20 cellular contexts compared by ENCODE assay signal in genomic region chr7:144133307-144133706, GRCh38. TPM values are rescaled to one million over a fixed set of nuclear protein-coding genes. Genes with fewer than 3 reads are reported as not detected.
A peak's percentile ranks its signal among the peaks of the same experiment; 100 is the strongest.
DNase-seq lines count a peak whose midpoint lies in the region; ATAC-seq, FAIRE-seq and TF ChIP-seq lines count a peak whose summit lies in the region.
"Had no signal": no experiment of that assay in that cellular context is flagged by ENCODE, and none has a peak within 500 bp of the region (broad histone marks: within the 10 kb centered on the region; RNA-seq: fewer than 3 reads in every experiment).

No MANE protein-coding gene starts in this region.

- no peak for TF ChIP-seq POLR2A in right lobe of liver (IDR thresholded peaks at IDR 0.05)

- H3K9ac ChIP-seq in OCI-LY3 (ENCODE audit: low read length) = no peak overlapping the region
- H3K9ac ChIP-seq: GM23248 had no signal

- 46% methylated on average over 6 of the region's 6 CpGs for WGBS in right lobe of liver (ENCODE audit: insufficient coverage, low coverage, low lambda C conversion rate, missing lambda C conversion rate)
- 77 to 87% (median 77%) methylated on average over 6 of the region's 6 CpGs for WGBS in small intestine, 3 donors

- intact Hi-C loops in right lobe of liver (cut with DNase I) = no loop called here

- peaks cover 6% of the 10 kb centered on the region for H3K4me1 ChIP-seq in OCI-LY3 (ENCODE audit: low read length)
- peaks cover 0 to 5% (median 0%) of the 10 kb centered on the region in 4 donors for H3K4me1 ChIP-seq in right lobe of liver
- no peaks in the 10 kb centered on the region for H3K4me1 ChIP-seq in small intestine (ENCODE audit: control insufficient read depth in 2 of 2, insufficient read depth in 1 of 2, low read depth in 1 of 2, low read length in 1 of 2)
- H3K4me1 ChIP-seq: Caco-2 had no signal

- peaks cover 11% of the 10 kb centered on the region; the same call in 1 of the 2 replicates for H3K27me3 ChIP-seq in OCI-LY3 (ENCODE audit: low read depth, low read length)
- no peaks in the 10 kb centered on the region for H3K27me3 ChIP-seq in right lobe of liver
- peaks cover 0 to 3% of the 10 kb centered on the region in 2 donors for H3K27me3 ChIP-seq in small intestine (ENCODE audit: control insufficient read depth in 2 of 2, insufficient read depth in 2 of 2, low read length in 2 of 2)

- no peaks in the 10 kb centered on the region for H3K9me3 ChIP-seq in OCI-LY3 (ENCODE audit: insufficient read depth, low read length)
- no peaks in the 10 kb centered on the region for H3K9me3 ChIP-seq in right lobe of liver
- H3K9me3 ChIP-seq in small intestine (ENCODE audit: control insufficient read depth, low read depth) = no peaks in the 10 kb centered on the region
- H3K9me3 ChIP-seq: Caco-2 had no signal

- peak; percentile 45 for ATAC-seq in GM21619 (IDR thresholded peaks at IDR 0.05; ENCODE audit: unreplicated experiment)
- ATAC-seq in right lobe of liver = peak; percentile 18 to 77 (median 60)
- ATAC-seq: CD8-positive, alpha-beta T cell had no signal

- H3K36me3 ChIP-seq in OCI-LY3 (replicated peaks; ENCODE audit: low read depth, low read length) (no peaks in the 10 kb centered on the region), right lobe of liver (no peaks in the 10 kb centered on the region), small intestine (ENCODE audit: control insufficient read depth in 2 of 2, insufficient read depth in 2 of 2, low read length in 2 of 2) (no peaks in the 10 kb centered on the region)

- DNase-seq in right lobe of liver (no peak), ecto neural progenitor cell (ENCODE audit: low spot score) (no peak), small intestine (no peak)
- DNase-seq: C1 segment of cervical spinal cord; Caco-2; CD4-positive, CD25-positive, alpha-beta regulatory T cell; CD8-positive, alpha-beta T cell; DMS153; DND-41; GM23248; H7; HCEC 1CT had no signal

- no peak overlapping the region for H3K27ac ChIP-seq in OCI-LY3 (ENCODE audit: low read length)
- H3K27ac ChIP-seq in right lobe of liver = no peak overlapping the region
- H3K27ac ChIP-seq in small intestine (ENCODE audit: low read depth in 1 of 2, low read length in 1 of 2) = no peak overlapping the region
- H3K27ac ChIP-seq: GM23248 had no signal

- H4K20me1 ChIP-seq in OCI-LY3 (ENCODE audit: insufficient read depth, low read length) = no peaks in the 10 kb centered on the region

- no peak overlapping the region for H3K4me3 ChIP-seq in OCI-LY3 (ENCODE audit: low read length)
- no peak overlapping the region for H3K4me3 ChIP-seq in right lobe of liver
- no peak overlapping the region for H3K4me3 ChIP-seq in small intestine (ENCODE audit: low read depth in 1 of 2, low read length in 2 of 2)
- H3K4me3 ChIP-seq: GM23248 had no signal

- no peak overlapping the region for H2AFZ ChIP-seq in OCI-LY3 (ENCODE audit: low read depth, low read length)
- H2AFZ ChIP-seq: GM23248 had no signal

- no peaks in the 10 kb centered on the region for H3K79me2 ChIP-seq in OCI-LY3 (ENCODE audit: low read length)

- 0 out of 2 replicates have a peak overlapping the region, but pooled peaks have one; percentile 11 for H3K4me2 ChIP-seq in OCI-LY3 (ENCODE audit: low read length)

- FAIRE-seq in small intestine (lab: Jason Lieb, UNC) = no peak
- FAIRE-seq: G401.6, GM12892, H1 had no signal

- TF ChIP-seq CTCF in OCI-LY3 (IDR thresholded peaks at IDR 0.05; ENCODE audit: low read depth, low read length) (no peak), right lobe of liver (IDR thresholded peaks at IDR 0.05) (no peak)

RNA-seq across cellular contexts. Expression of gene OR2A14, which starts 10.3 kb away (rescaled TPM):
- total RNA-seq in right lobe of liver = not detected
- not detected for polyA plus RNA-seq in small intestine
- total RNA-seq: A172; A673; Caco-2; CD4-positive, CD25-positive, alpha-beta regulatory T cell; CD8-positive, alpha-beta T cell; GM23248; H1; H7 had no signal
- polyA plus RNA-seq: BJ; CD4-positive, CD25-positive, alpha-beta regulatory T cell; GM23248; H1 had no signal

RNA-seq across cellular contexts. Expression of gene OR2A2, which starts 23.9 kb away (rescaled TPM):
- total RNA-seq in right lobe of liver = not detected
- polyA plus RNA-seq in small intestine = not detected
- total RNA-seq: A172; A673; Caco-2; CD4-positive, CD25-positive, alpha-beta regulatory T cell; CD8-positive, alpha-beta T cell; GM23248; H1; H7 had no signal
- polyA plus RNA-seq: BJ; CD4-positive, CD25-positive, alpha-beta regulatory T cell; GM23248; H1 had no signal

RNA-seq across cellular contexts. Expression of gene OR2A12, which starts 47.2 kb away (rescaled TPM):
- total RNA-seq in right lobe of liver = not detected
- not detected for polyA plus RNA-seq in small intestine
- total RNA-seq: A172; A673; Caco-2; CD4-positive, CD25-positive, alpha-beta regulatory T cell; CD8-positive, alpha-beta T cell; GM23248; H1; H7 had no signal
- polyA plus RNA-seq: BJ, GM23248, H1 had no signal

RNA-seq across cellular contexts. Expression of gene CTAGE4, which starts 50.0 kb away (rescaled TPM):
- total RNA-seq in right lobe of liver = 1 to 10 TPM; 2.1 to 4.5 (median 3.5) TPM
- polyA plus RNA-seq in small intestine = 10 to 100 TPM in 1 of 3 donors, 1 to 10 TPM in 1, under 1 TPM in 1; 0.48 to 10.1 (median 8.9) TPM
- total RNA-seq: A172, A673, Caco-2, GM23248 had no signal
